8 cellular contexts compared by ENCODE assay signal in the genomic region with DNA sequence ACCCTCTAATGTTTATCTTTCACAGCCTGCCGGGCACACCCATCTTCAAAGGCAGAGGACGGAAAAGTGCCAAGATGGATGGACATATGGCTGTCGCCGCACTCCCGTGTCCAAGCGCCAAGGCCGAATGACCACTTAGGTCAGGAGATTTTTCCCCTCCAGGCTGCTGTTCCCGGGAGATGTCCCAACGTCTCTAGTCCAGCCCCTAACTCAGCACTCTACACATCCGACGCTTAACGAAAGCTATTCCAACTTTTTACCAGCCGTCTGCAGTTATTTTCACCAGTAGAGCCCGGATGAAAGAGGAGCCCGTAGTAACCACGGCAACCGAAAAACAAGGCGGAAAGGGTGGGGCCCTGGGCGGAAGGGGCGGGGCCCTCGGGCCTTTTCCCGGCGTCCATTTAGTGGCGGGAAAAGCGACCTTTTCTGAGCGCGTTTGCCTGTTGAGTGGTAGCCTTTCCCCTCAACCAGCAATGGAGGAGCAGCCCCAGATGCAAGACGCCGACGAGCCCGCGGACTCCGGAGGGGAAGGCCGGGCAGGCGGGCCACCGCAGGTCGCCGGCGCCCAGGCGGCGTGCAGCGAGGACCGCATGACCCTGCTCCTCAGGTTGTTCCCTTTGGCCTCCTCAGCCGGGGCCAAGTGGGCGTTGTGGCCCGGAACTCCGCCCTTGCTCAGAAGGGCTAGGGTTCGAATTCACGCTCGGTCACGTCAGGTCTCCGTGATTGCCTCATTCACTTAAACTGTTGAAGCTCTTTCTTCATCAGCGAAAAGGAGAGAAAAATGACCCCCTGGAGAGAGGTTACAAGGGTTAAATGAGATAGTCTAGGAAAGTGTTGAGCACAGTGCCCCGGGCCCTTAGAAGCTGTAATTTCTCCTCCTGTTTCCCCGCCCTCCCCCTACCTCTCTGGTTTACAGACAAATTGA. TPM values are rescaled to one million over a fixed set of nuclear protein-coding genes. Genes with fewer than 3 reads are reported as not detected.
DNase-seq lines count a peak whose midpoint lies in the region; ATAC-seq, FAIRE-seq and TF ChIP-seq lines count a peak whose summit lies in the region.

A gene with protein sequence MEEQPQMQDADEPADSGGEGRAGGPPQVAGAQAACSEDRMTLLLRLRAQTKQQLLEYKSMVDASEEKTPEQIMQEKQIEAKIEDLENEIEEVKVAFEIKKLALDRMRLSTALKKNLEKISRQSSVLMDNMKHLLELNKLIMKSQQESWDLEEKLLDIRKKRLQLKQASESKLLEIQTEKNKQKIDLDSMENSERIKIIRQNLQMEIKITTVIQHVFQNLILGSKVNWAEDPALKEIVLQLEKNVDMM (plus strand): TSS at position 422 of the 925 bp plus-strand sequence. CDS start 52 bp downstream, at position 474.

- DNase-seq in BE2C (peak; percentile 94), GM19239 (ENCODE audit: insufficient read length, low spot score) (peak; percentile 85), NCI-H510A treated with DMSO at 0.1 percent for 48 hours (lab: John Stamatoyannopoulos, UW) (peak; percentile 85), cerebellar nuclear complex (lab: John Stamatoyannopoulos, UW) (peak; percentile 31 to 73), kidney (peak; percentile 94)
- DNase-seq in activated CD4-positive, alpha-beta T cell treated with anti-CD3 and anti-CD28 coated beads for 1 hour = peak; percentile 83
- DNase-seq in stimulated activated CD4-positive, alpha-beta T cell treated with anti-CD3 and anti-CD28 coated beads, Interleukin-15, amount 100 ng/mL, for 24 hours = peak; percentile 95

- no peak for TF ChIP-seq CTCF in BE2C (IDR thresholded peaks at IDR 0.05; ENCODE audit: low read depth, low read length)
- TF ChIP-seq CTCF in kidney (IDR thresholded peaks at IDR 0.05; ENCODE audit: borderline replicate concordance, extremely low read depth, insufficient read depth) = no peak

- H3K27me3 ChIP-seq in BE2C = no peaks in the 10 kb centered on the region

- peak; percentile 91 for ATAC-seq in HG03442 (IDR thresholded peaks at IDR 0.05; ENCODE audit: unreplicated experiment)

- H3K36me3 ChIP-seq in BE2C (peaks cover 12% of the 10 kb centered on the region), kidney (ENCODE audit: control insufficient read depth in 1 of 2, insufficient read depth in 2 of 2, low read length in 2 of 2) (no peaks in the 10 kb centered on the region)

- peak within 1 kb of the TSS; percentile 85 for H3K4me3 ChIP-seq in BE2C (ENCODE audit: low read depth, low read length)
- H3K4me3 ChIP-seq in kidney (ENCODE audit: low read length in 2 of 2) = peak within 1 kb of the TSS; percentile 98 to 99

- intact Hi-C loops in kidney (cut with DNase I) = no loop called here

- H3K9ac ChIP-seq in kidney (ENCODE audit: low read length in 2 of 2) = peak within 1 kb of the TSS; percentile 20 to 86

- peak; percentile 86 for FAIRE-seq in GM19239 (lab: Jason Lieb, UNC)
- no peak for FAIRE-seq in kidney (lab: Jason Lieb, UNC)

- peak within 1 kb of the TSS; percentile 45 to 54 for H3K27ac ChIP-seq in kidney (ENCODE audit: low read depth in 2 of 2, low read length in 2 of 2)

- no peaks in the 10 kb centered on the region for H3K4me1 ChIP-seq in BE2C
- peaks cover 6 to 10% of the 10 kb centered on the region in 2 donors for H3K4me1 ChIP-seq in kidney (ENCODE audit: control insufficient read depth in 1 of 2, insufficient read depth in 1 of 2, low read depth in 1 of 2, low read length in 2 of 2)

- H3K9me3 ChIP-seq in BE2C = no peaks in the 10 kb centered on the region
- H3K9me3 ChIP-seq in kidney (ENCODE audit: control insufficient read depth in 1 of 2, low read length in 2 of 2) = no peaks in the 10 kb centered on the region

RNA-seq across cellular contexts. Expression of the gene that starts here (rescaled TPM):
- polyA plus RNA-seq in BE2C (2012; ENCODE audit: insufficient read depth, insufficient read length, low read depth) = 6.0 TPM
- total RNA-seq in kidney = 3.1 TPM
- 1.5 TPM for polyA plus RNA-seq in kidney (ENCODE audit: insufficient read depth, low read depth, low replicate concordance)

Comparison
In these comparisons a context has a peak if more than half of its experiments do, and no peak if none do; other contexts are left out.
1. Peak in every context shown above with its lines: DNase-seq, ATAC-seq, H3K4me3 ChIP-seq and H3K27ac ChIP-seq.